ENCODE assay signal across 1 cellular context in the genomic region with DNA sequence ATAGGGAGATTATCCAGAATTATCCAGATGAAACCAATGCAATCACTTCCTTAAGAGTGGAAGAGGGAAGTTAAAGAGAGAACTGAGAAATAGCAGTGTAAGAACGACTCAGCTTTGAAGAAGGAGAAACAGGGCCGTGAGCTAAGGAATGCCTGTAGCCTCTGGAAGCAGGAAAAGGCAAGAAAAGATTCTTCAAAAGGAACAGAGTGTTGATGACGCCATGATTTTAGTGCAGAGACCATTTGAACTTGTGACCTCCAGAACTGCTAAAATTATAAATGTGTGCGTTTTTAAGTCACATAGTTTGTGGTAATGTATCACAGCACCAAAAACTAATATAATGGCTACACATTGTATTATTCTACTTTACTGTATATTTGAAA.
TF ChIP-seq lines count a peak whose summit lies in the region.

No MANE protein-coding gene starts in this region.

TF ChIP-seq in K562, 482 proteins besides CTCF, POLR2A, EP300 and RAD21 (continued from another document):
- TF ChIP-seq, protein P1, sequence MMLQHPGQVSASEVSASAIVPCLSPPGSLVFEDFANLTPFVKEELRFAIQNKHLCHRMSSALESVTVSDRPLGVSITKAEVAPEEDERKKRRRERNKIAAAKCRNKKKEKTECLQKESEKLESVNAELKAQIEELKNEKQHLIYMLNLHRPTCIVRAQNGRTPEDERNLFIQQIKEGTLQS (IDR thresholded peaks at IDR 0.05), result 0 out of 2 replicates have a peak, but pooled peaks have one; percentile 52
- TF ChIP-seq, protein P1 (CRISPR knock-in tag; conservative IDR thresholded peaks at IDR 0.05), result no peak
- 0 out of 2 replicates have a peak, but pooled peaks have one; percentile 25 for TF ChIP-seq CLOCK (CRISPR knock-in tag; IDR thresholded peaks at IDR 0.05; ENCODE audit: borderline replicate concordance)
- peak; percentile 63; the same call in 1 of the 2 replicates for TF ChIP-seq BRD4 (IDR thresholded peaks at IDR 0.05)
- TF ChIP-seq MEF2D (tag; conservative IDR thresholded peaks at IDR 0.05; ENCODE audit: low read depth), result peak; percentile 22; the same call in 1 of the 2 replicates
- TF ChIP-seq LEF1 (IDR thresholded peaks at IDR 0.05), result peak; percentile 9; the same call in 1 of the 2 replicates
- no peak for TF ChIP-seq HDAC3 (IDR thresholded peaks at IDR 0.05; ENCODE audit: borderline replicate concordance, partially characterized antibody)
- 0 out of 2 replicates have a peak, but pooled peaks have one; percentile 7 for TF ChIP-seq DIDO1 (tag; IDR thresholded peaks at IDR 0.05; ENCODE audit: low read depth)
- no peak for TF ChIP-seq DPF2 (IDR thresholded peaks at IDR 0.05)
- 0 out of 2 replicates have a peak, but pooled peaks have one; percentile 24 for TF ChIP-seq CXXC5 (CRISPR knock-in tag; IDR thresholded peaks at IDR 0.05)
- TF ChIP-seq RBM15 (IDR thresholded peaks at IDR 0.05; ENCODE audit: insufficient read depth, low read length), result no peak
- no peak for TF ChIP-seq ZNF274 (IDR thresholded peaks at IDR 0.05; ENCODE audit: borderline replicate concordance, low read depth, low read length)
- peak; percentile 11; the same call in 1 of the 2 replicates for TF ChIP-seq NFXL1 (CRISPR knock-in tag; IDR thresholded peaks at IDR 0.05)
- TF ChIP-seq ZNF224 (CRISPR knock-in tag; IDR thresholded peaks at IDR 0.05), result no peak
- 0 out of 2 replicates have a peak, but pooled peaks have one; percentile 14 for TF ChIP-seq ZNF324 (CRISPR knock-in tag; IDR thresholded peaks at IDR 0.05)
- TF ChIP-seq, protein P2, sequence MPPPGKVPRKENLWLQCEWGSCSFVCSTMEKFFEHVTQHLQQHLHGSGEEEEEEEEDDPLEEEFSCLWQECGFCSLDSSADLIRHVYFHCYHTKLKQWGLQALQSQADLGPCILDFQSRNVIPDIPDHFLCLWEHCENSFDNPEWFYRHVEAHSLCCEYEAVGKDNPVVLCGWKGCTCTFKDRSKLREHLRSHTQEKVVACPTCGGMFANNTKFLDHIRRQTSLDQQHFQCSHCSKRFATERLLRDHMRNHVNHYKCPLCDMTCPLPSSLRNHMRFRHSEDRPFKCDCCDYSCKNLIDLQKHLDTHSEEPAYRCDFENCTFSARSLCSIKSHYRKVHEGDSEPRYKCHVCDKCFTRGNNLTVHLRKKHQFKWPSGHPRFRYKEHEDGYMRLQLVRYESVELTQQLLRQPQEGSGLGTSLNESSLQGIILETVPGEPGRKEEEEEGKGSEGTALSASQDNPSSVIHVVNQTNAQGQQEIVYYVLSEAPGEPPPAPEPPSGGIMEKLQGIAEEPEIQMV (tag; conservative IDR thresholded peaks at IDR 0.05; ENCODE audit: low read depth), result peak; percentile 2; the same call in 1 of the 2 replicates
- TF ChIP-seq, protein P3, sequence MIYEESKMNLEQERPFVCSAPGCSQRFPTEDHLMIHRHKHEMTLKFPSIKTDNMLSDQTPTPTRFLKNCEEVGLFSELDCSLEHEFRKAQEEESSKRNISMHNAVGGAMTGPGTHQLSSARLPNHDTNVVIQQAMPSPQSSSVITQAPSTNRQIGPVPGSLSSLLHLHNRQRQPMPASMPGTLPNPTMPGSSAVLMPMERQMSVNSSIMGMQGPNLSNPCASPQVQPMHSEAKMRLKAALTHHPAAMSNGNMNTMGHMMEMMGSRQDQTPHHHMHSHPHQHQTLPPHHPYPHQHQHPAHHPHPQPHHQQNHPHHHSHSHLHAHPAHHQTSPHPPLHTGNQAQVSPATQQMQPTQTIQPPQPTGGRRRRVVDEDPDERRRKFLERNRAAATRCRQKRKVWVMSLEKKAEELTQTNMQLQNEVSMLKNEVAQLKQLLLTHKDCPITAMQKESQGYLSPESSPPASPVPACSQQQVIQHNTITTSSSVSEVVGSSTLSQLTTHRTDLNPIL (CRISPR knock-in tag; IDR thresholded peaks at IDR 0.05), result 0 out of 2 replicates have a peak, but pooled peaks have one; percentile 14
- TF ChIP-seq, protein P4, sequence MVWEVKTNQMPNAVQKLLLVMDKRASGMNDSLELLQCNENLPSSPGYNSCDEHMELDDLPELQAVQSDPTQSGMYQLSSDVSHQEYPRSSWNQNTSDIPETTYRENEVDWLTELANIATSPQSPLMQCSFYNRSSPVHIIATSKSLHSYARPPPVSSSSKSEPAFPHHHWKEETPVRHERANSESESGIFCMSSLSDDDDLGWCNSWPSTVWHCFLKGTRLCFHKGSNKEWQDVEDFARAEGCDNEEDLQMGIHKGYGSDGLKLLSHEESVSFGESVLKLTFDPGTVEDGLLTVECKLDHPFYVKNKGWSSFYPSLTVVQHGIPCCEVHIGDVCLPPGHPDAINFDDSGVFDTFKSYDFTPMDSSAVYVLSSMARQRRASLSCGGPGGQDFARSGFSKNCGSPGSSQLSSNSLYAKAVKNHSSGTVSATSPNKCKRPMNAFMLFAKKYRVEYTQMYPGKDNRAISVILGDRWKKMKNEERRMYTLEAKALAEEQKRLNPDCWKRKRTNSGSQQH (CRISPR knock-in tag; IDR thresholded peaks at IDR 0.05), result peak; percentile 80
